ENCODE assay signal across 20 cellular contexts in genomic region chr18:49734836-49735235, GRCh38.
"Had no signal": no experiment of that assay in that cellular context is flagged by ENCODE, and none has a peak within 500 bp of the region (broad histone marks: within the 10 kb centered on the region; RNA-seq: fewer than 3 reads in every experiment).

No MANE protein-coding gene starts in this region.

- H3K27me3 ChIP-seq: colonic mucosa, neural progenitor cell, ovary, right lobe of liver, testis, tibial nerve, upper lobe of right lung, vagina had no signal

- H2AFZ ChIP-seq: neural progenitor cell had no signal

- H3K9ac ChIP-seq: neural progenitor cell had no signal

- H3K9me3 ChIP-seq: colonic mucosa, heart right ventricle, ovary, right lobe of liver, spleen, testis, tibial nerve, upper lobe of right lung, vagina had no signal

- DNase-seq: colonic mucosa; dermis blood vessel endothelial cell; heart right ventricle; islet precursor cell; mammary epithelial cell; ovary; right lobe of liver; spleen; stimulated activated CD4-positive, alpha-beta T cell treated with anti-CD3 and anti-CD28 coated beads, Interleukin-15, amount 100 ng/mL, for 24 hours; stimulated activated CD4-positive, alpha-beta T cell treated with anti-CD3 and anti-CD28 coated beads, Interleukin-1b, Interleukin-23, amount 100 ng/mL, for 48 hours; stimulated activated CD4-positive, alpha-beta T cell treated with anti-CD3 and anti-CD28 coated beads, Interleukin-4, amount 100 ng/mL, for 24 hours; testis; upper lobe of right lung had no signal

- H3K4me1 ChIP-seq: spleen, testis, vagina had no signal

- H3K4me3 ChIP-seq: colonic mucosa, heart right ventricle, neural progenitor cell, ovary, right lobe of liver, spleen, testis, tibial nerve, upper lobe of right lung, vagina had no signal

- H3K27ac ChIP-seq: colonic mucosa, heart right ventricle, neural progenitor cell, ovary, right lobe of liver, spleen, testis, tibial nerve, upper lobe of right lung, vagina had no signal

- H3K36me3 ChIP-seq: colonic mucosa, heart right ventricle, neural progenitor cell, ovary, right lobe of liver, spleen, tibial nerve, upper lobe of right lung, vagina had no signal

- ATAC-seq: esophagus mucosa; left lobe of liver; natural killer cell treated with Interleukin-12 subunit alpha and Interleukin-12 subunit beta and Interleukin-15 and Interleukin-18, amount 100 ng/mL, for 72 hours; right lobe of liver; stimulated activated memory B cell treated with anti-CD40 and anti-IgM and Interleukin-4, amounts not matched to agents 10 μg/mL and 1 μg/mL and 100 μg/mL, for 72 hours; upper lobe of right lung had no signal

- H3K4me2 ChIP-seq: neural progenitor cell had no signal
